ENCODE assay signal across 9 cellular contexts in genomic region chr9:133979124-133979920, GRCh38. TPM values are rescaled to one million over a fixed set of nuclear protein-coding genes. Genes with fewer than 3 reads are reported as not detected.
DNase-seq lines count a peak whose midpoint lies in the region; ATAC-seq, FAIRE-seq and TF ChIP-seq lines count a peak whose summit lies in the region.
"Had no signal": no experiment of that assay in that cellular context is flagged by ENCODE, and none has a peak within 500 bp of the region (broad histone marks: within the 10 kb centered on the region; RNA-seq: fewer than 3 reads in every experiment).

No MANE protein-coding gene starts in this region.

- peaks cover 85% of the 10 kb centered on the region for H3K79me2 ChIP-seq in fibroblast of lung (ENCODE audit: control insufficient read depth, insufficient read depth, low read length)

- H3K9me3 Mint-ChIP-seq in osteocyte (ENCODE audit: unreplicated experiment), result no peaks in the 10 kb centered on the region

- H3K4me2 ChIP-seq in fibroblast of lung (ENCODE audit: extremely low read depth, insufficient read depth, low read length), result peak overlapping the region; percentile 76

- H3K27me3 ChIP-seq in fibroblast of lung (ENCODE audit: control insufficient read depth, insufficient read depth, low read length), result no peaks in the 10 kb centered on the region

- TF ChIP-seq POLR2A in GM12892 (IDR thresholded peaks at IDR 0.05; ENCODE audit: low read depth, low read length), result no peak

- H3K4me3 Mint-ChIP-seq in osteocyte (ENCODE audit: unreplicated experiment), result peak overlapping the region; percentile 34

- no peaks in the 10 kb centered on the region for H3K36me3 Mint-ChIP-seq in osteocyte (ENCODE audit: unreplicated experiment)

- H3K9me3 ChIP-seq in fibroblast of lung (ENCODE audit: control insufficient read depth, insufficient read depth, low read depth, low read length), result no peaks in the 10 kb centered on the region

- peak overlapping the region; percentile 35 for H3K27ac Mint-ChIP-seq in osteocyte (ENCODE audit: unreplicated experiment)

- peak overlapping the region; percentile 43 for H2AFZ ChIP-seq in fibroblast of lung (ENCODE audit: low read length)

- H3K36me3 ChIP-seq in fibroblast of lung (ENCODE audit: control insufficient read depth, insufficient read depth, low read length), result peaks cover 5% of the 10 kb centered on the region

- FAIRE-seq in GM12892 (lab: Jason Lieb, UNC), result peak; percentile 36

- TF ChIP-seq CTCF in fibroblast of lung (conservative IDR thresholded peaks at IDR 0.05 in 1 of 2, IDR thresholded peaks at IDR 0.05 in 1 of 2; ENCODE audit: low read depth in 1 of 2, low read length in 2 of 2) (no peak), osteocyte (IDR thresholded peaks at IDR 0.05) (no peak)

- H3K4me1 Mint-ChIP-seq in osteocyte (ENCODE audit: unreplicated experiment), result peaks cover 49% of the 10 kb centered on the region

- peak overlapping the region in 3 of 4 experiments; percentile 21 to 38 (median 32) for H3K4me3 ChIP-seq in fibroblast of lung (replicated peaks in 1 of 4; ENCODE audit: control extremely low read depth in 1 of 4, insufficient read depth in 1 of 4, low read depth in 3 of 4, low read length in 4 of 4)

- peaks cover 7% of the 10 kb centered on the region for H3K4me1 ChIP-seq in fibroblast of lung (ENCODE audit: control insufficient read depth, extremely low read depth, insufficient read depth, low read length)

- no peaks in the 10 kb centered on the region for H3K27me3 Mint-ChIP-seq in osteocyte (ENCODE audit: unreplicated experiment)

- no peaks in the 10 kb centered on the region for H4K20me1 ChIP-seq in fibroblast of lung (ENCODE audit: control insufficient read depth, extremely low read depth, insufficient read depth, low read length)

- DNase-seq in GM12892 (ENCODE audit: insufficient read length), result no peak
- DNase-seq in HuH-7 (ENCODE audit: low spot score), result peak; percentile 82
- peak; percentile 45 to 46 for DNase-seq in fibroblast of lung (ENCODE audit: low read depth in 2 of 2)
- DNase-seq in osteocyte (ENCODE audit: extremely low spot score, unreplicated experiment), result no peak
- DNase-seq in NCI-H1417 treated with DMSO at 0.1 percent for 48 hours (lab: John Stamatoyannopoulos, UW), result no peak
- no peak for DNase-seq in NOMO-1 (lab: John Stamatoyannopoulos, UW; ENCODE audit: unreplicated experiment in 2 of 2)
- DNase-seq: erythroblast had no signal

- peak overlapping the region; percentile 13 for H3K27ac ChIP-seq in fibroblast of lung (ENCODE audit: insufficient read depth, low read length)

- peak overlapping the region; percentile 38 for H3K9ac ChIP-seq in fibroblast of lung (ENCODE audit: insufficient read depth, low read length)

- no peak for ATAC-seq in GM21576 (IDR thresholded peaks at IDR 0.05; ENCODE audit: unreplicated experiment)
- no peak for ATAC-seq in GM21381 (IDR thresholded peaks at IDR 0.05; ENCODE audit: unreplicated experiment)

RNA-seq across cellular contexts. Expression of gene VAV2, which starts 12.8 kb away (rescaled TPM):
- polyA plus RNA-seq in GM12892 (2012; ENCODE audit: missing spikeins), result 22.2 TPM
- total RNA-seq in fibroblast of lung (15.2 and 17.7 TPM in 2 replicates), osteocyte (21.5 and 24.4 TPM in 2 replicates)
- 13.7 and 14.9 TPM in 2 replicates for polyA plus RNA-seq in fibroblast of lung
- 17.3 and 18.1 TPM in 2 replicates for polyA plus RNA-seq in fibroblast of lung (2012)
- polyA minus RNA-seq in fibroblast of lung (ENCODE audit: low replicate concordance), result 25.0 and 30.8 TPM in 2 replicates

RNA-seq across cellular contexts. Expression of gene BRD3OS, which starts 46.0 kb away (rescaled TPM):
- 5.7 TPM for polyA plus RNA-seq in GM12892 (2012; ENCODE audit: missing spikeins)
- total RNA-seq in fibroblast of lung, result 10.0 and 12.4 TPM in 2 replicates
- 19.4 and 29.5 TPM in 2 replicates for polyA plus RNA-seq in fibroblast of lung
- 19.1 and 20.9 TPM in 2 replicates for polyA plus RNA-seq in fibroblast of lung (2012)
- 18.0 and 24.2 TPM in 2 replicates for polyA minus RNA-seq in fibroblast of lung (ENCODE audit: low replicate concordance)
- total RNA-seq in osteocyte, result 19.9 and 22.0 TPM in 2 replicates

Comparison
In these comparisons a context has a peak if more than half of its experiments do, and no peak if none do; other contexts are left out.
1. DNase-seq: peak in HuH-7 (single experiment) and fibroblast of lung (2 of 2); none in GM12892 (single experiment), osteocyte (single experiment), NCI-H1417 treated with DMSO at 0.1 percent for 48 hours (single experiment) and NOMO-1 (0 of 2).